23 cellular contexts compared by ENCODE assay signal in the genomic region with DNA sequence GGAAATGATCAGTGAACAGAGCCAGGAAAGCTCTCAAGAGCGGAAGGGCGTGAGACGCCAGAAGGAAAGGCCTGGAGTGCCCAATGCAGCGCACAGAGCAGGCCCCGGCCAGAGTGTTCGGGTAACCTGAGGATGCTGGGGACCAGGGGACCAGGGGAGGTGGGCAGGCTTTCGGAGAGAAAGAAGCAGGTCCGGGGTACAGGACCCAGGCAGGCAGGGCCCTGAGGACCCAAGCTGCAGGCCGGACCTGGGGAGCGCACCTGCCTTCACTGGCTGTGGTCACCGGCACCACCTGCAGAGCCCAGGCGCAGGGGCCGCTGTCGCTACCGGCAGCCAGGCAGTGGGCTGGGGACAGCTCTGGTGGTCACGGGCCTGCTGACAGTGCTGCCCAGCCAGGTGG.
DNase-seq lines count a peak whose midpoint lies in the region; ATAC-seq, FAIRE-seq and TF ChIP-seq lines count a peak whose summit lies in the region.
"Had no signal": no experiment of that assay in that cellular context is flagged by ENCODE, and none has a peak within 500 bp of the region (broad histone marks: within the 10 kb centered on the region; RNA-seq: fewer than 3 reads in every experiment).

No MANE protein-coding gene starts in this region.

- no peaks in the 10 kb centered on the region for H3K27me3 ChIP-seq in CD4-positive, CD25-positive, alpha-beta regulatory T cell (ENCODE audit: control insufficient read depth, insufficient read depth, low read length)
- H3K27me3 ChIP-seq in H1 (replicated peaks in 1 of 4; ENCODE audit: control insufficient read depth in 3 of 4, extremely low read depth in 1 of 4, insufficient read depth in 3 of 4, low read length in 3 of 4), result no peaks in the 10 kb centered on the region
- no peaks in the 10 kb centered on the region for H3K27me3 ChIP-seq in prostate gland (replicated peaks; ENCODE audit: insufficient read depth)
- H3K27me3 ChIP-seq: body of pancreas had no signal

- H3K36me3 ChIP-seq in CD4-positive, CD25-positive, alpha-beta regulatory T cell (ENCODE audit: control insufficient read depth, insufficient read depth, low read length), result no peaks in the 10 kb centered on the region
- H3K36me3 ChIP-seq in H1 (ENCODE audit: control insufficient read depth in 2 of 4, insufficient read depth in 4 of 4, low read length in 3 of 4) (peaks cover 0 to 15% (median 8%) of the 10 kb centered on the region in 4 experiments; a peak in 4 of 8 replicates), prostate gland (peaks cover 0 to 5% of the 10 kb centered on the region in 2 donors)
- H3K36me3 ChIP-seq: thoracic aorta had no signal

- no peaks in the 10 kb centered on the region for H3K4me1 ChIP-seq in CD4-positive, CD25-positive, alpha-beta regulatory T cell (ENCODE audit: control insufficient read depth, insufficient read depth, low read length, poor library complexity, severe bottlenecking)
- H3K4me1 ChIP-seq in H1 (replicated peaks in 1 of 4; ENCODE audit: control insufficient read depth in 3 of 4, insufficient read depth in 4 of 4, low read length in 3 of 4) (no peaks in the 10 kb centered on the region), prostate gland (replicated peaks) (no peaks in the 10 kb centered on the region)
- H3K4me1 ChIP-seq: body of pancreas had no signal

- H3K4ac ChIP-seq in H1 (replicated peaks; ENCODE audit: insufficient read length, low read depth, low read length), result no peak overlapping the region

- H3K18ac ChIP-seq in H1 (ENCODE audit: extremely low read depth, low read length), result no peak overlapping the region

- no peak for TF ChIP-seq RAD21 in H1 (IDR thresholded peaks at IDR 0.05 in 1 of 2, conservative IDR thresholded peaks at IDR 0.05 in 1 of 2; ENCODE audit: low read depth in 2 of 2, low read length in 2 of 2)

- H4K91ac ChIP-seq in H1 (replicated peaks; ENCODE audit: insufficient read length, low read length), result no peak overlapping the region

- no peak for TF ChIP-seq POLR2A in H1 (IDR thresholded peaks at IDR 0.05; ENCODE audit: control extremely low read depth in 1 of 2, low read depth in 2 of 2, low read length in 2 of 2)
- no peak for TF ChIP-seq POLR2A in prostate gland (IDR thresholded peaks at IDR 0.05)

- H3K9me3 Mint-ChIP-seq in CD4-positive, CD25-positive, alpha-beta regulatory T cell, result no peaks in the 10 kb centered on the region
- peaks cover 18% of the 10 kb centered on the region for H3K9me3 Mint-ChIP-seq in nephron progenitor cell
- H3K9me3 Mint-ChIP-seq: activated naive CD8-positive, alpha-beta T cell treated with anti-CD3 and anti-CD28 coated beads, Interleukin-2, amount 50 U/mL, for 24 hours had no signal

- H2BK5ac ChIP-seq in H1 (ENCODE audit: low read depth, low read length), result no peak overlapping the region

- peak overlapping the region; percentile 81 to 90 (median 86) for H3K27ac Mint-ChIP-seq in CD4-positive, CD25-positive, alpha-beta regulatory T cell
- H3K27ac Mint-ChIP-seq in nephron progenitor cell, result peak overlapping the region; percentile 56
- H3K27ac Mint-ChIP-seq: activated naive CD8-positive, alpha-beta T cell treated with anti-CD3 and anti-CD28 coated beads, Interleukin-2, amount 50 U/mL, for 24 hours had no signal

- peaks cover 13% of the 10 kb centered on the region for H3K36me3 Mint-ChIP-seq in CD4-positive, CD25-positive, alpha-beta regulatory T cell
- H3K36me3 Mint-ChIP-seq in nephron progenitor cell (ENCODE audit: low read depth), result peaks cover 56% of the 10 kb centered on the region

- no peak overlapping the region for H4K5ac ChIP-seq in H1 (ENCODE audit: insufficient read length, low read depth, low read length)

- intact Hi-C loops in prostate gland (cut with DNase I), result no loop called here

- no peak overlapping the region for H3K23ac ChIP-seq in H1 (ENCODE audit: insufficient read length)

- TF ChIP-seq EP300 in H1 (IDR thresholded peaks at IDR 0.05; ENCODE audit: borderline replicate concordance in 1 of 2, low read depth in 2 of 2, low read length in 2 of 2), result no peak

- H3K4me2 ChIP-seq in H1 (ENCODE audit: insufficient read depth in 1 of 2, low read depth in 2 of 2, low read length in 2 of 2), result no peak overlapping the region
- H3K4me2 ChIP-seq: smooth muscle cell had no signal

- DNase-seq in CD4-positive, CD25-positive, alpha-beta regulatory T cell, result no peak
- DNase-seq in G401 (ENCODE audit: low spot score) (peak; percentile 14), H1 (ENCODE audit: low read depth in 1 of 2, low spot score in 2 of 2) (no peak), nephron progenitor cell (no peak), HuH-7.5 (ENCODE audit: low spot score) (no peak), prostate gland (ENCODE audit: low spot score) (no peak)
- DNase-seq: activated CD4-positive, alpha-beta T cell treated with anti-CD3 and anti-CD28 coated beads for 48 hours; activated naive CD8-positive, alpha-beta T cell treated with anti-CD3 and anti-CD28 coated beads, Interleukin-2, amount 50 U/mL, for 24 hours; body of pancreas; cortex of kidney; DMS79 treated with DMSO at 0.1 percent for 48 hours; Karpas-422; MV-4-11; NCI-H1694 treated with DMSO at 0.1 percent for 48 hours; NCI-H2227 treated with DMSO at 0.1 percent for 48 hours; NCI-H82; stimulated activated CD4-positive, alpha-beta T cell treated with anti-CD3 and anti-CD28 coated beads, Interleukin-4, amount 100 ng/mL, for 1 hour; stimulated activated naive CD4-positive, alpha-beta T cell treated with Interleukin-2 at 50 U/mL for 16 hours had no signal

- H2BK120ac ChIP-seq in H1 (replicated peaks; ENCODE audit: low read depth, low read length), result no peak overlapping the region

- H2BK15ac ChIP-seq in H1 (ENCODE audit: low read length), result no peak overlapping the region

- in situ Hi-C loops in G401 (cut with HindIII; ENCODE audit: low sequenced_read_pairs), result no loop called here

- TF ChIP-seq CTCF in H1 (IDR thresholded peaks at IDR 0.05; ENCODE audit: control extremely low read depth in 1 of 3, insufficient read depth in 1 of 3, low read depth in 1 of 3, low read length in 3 of 3) (no peak), nephron progenitor cell (IDR thresholded peaks at IDR 0.05) (no peak), prostate gland (IDR thresholded peaks at IDR 0.05) (no peak)

- 84% methylated on average over 13 of the region's 16 CpGs; no CpG with 5 or more reads in 1 of the 2 experiments for WGBS in H1 (ENCODE audit: extremely low coverage in 1 of 2, insufficient coverage in 1 of 2, insufficient read length in 1 of 2, insufficient replicate concordance in 2 of 2, low coverage in 1 of 2, low lambda C conversion rate in 2 of 2, missing lambda C conversion rate in 1 of 2), 2 experiments
- 88% methylated on average over 16 of the region's 16 CpGs for WGBS in prostate gland

- no peak overlapping the region for H3K4me3 Mint-ChIP-seq in CD4-positive, CD25-positive, alpha-beta regulatory T cell
- no peak overlapping the region for H3K4me3 Mint-ChIP-seq in nephron progenitor cell
- H3K4me3 Mint-ChIP-seq: activated naive CD8-positive, alpha-beta T cell treated with anti-CD3 and anti-CD28 coated beads, Interleukin-2, amount 50 U/mL, for 24 hours had no signal

- H3K9me3 ChIP-seq in CD4-positive, CD25-positive, alpha-beta regulatory T cell (ENCODE audit: control insufficient read depth in 2 of 2, low read length in 2 of 2), result no peaks in the 10 kb centered on the region
- H3K9me3 ChIP-seq in H1 (ENCODE audit: insufficient read depth in 2 of 2, low read depth in 1 of 2, low read length in 1 of 2) (peaks cover 8 to 25% of the 10 kb centered on the region in 2 experiments), prostate gland (no peaks in the 10 kb centered on the region)
- H3K9me3 ChIP-seq: body of pancreas, thoracic aorta had no signal

- H4K20me1 ChIP-seq in H1 (replicated peaks in 1 of 2; ENCODE audit: control insufficient read depth in 1 of 2, insufficient read depth in 2 of 2, low read length in 2 of 2), result no peaks in the 10 kb centered on the region

- H3K56ac ChIP-seq in H1 (replicated peaks; ENCODE audit: insufficient read length, low read depth, low read length), result no peak overlapping the region

- H2AK5ac ChIP-seq in H1 (ENCODE audit: low read depth, low read length), result no peak overlapping the region

- H3K23me2 ChIP-seq in H1 (ENCODE audit: low read depth, low read length), result no peaks in the 10 kb centered on the region

- H2AFZ ChIP-seq in H1 (ENCODE audit: low read length), result no peak overlapping the region

- CTCF ChIA-PET in H1 (lab: Charles Lee; ENCODE audit: partially characterized antibody), result no interaction called here

- H3K4me3 ChIP-seq in CD4-positive, CD25-positive, alpha-beta regulatory T cell (ENCODE audit: low read depth, low read length), result no peak overlapping the region
- H3K4me3 ChIP-seq in H1 (ENCODE audit: extremely low read depth in 1 of 4, insufficient read depth in 2 of 4, low read depth in 3 of 4, low read length in 4 of 4), result no peak overlapping the region
- no peak overlapping the region for H3K4me3 ChIP-seq in prostate gland
- H3K4me3 ChIP-seq: body of pancreas, GM12878, smooth muscle cell, thoracic aorta had no signal

- POLR2A ChIA-PET in H1 (lab: Charles Lee; ENCODE audit: partially characterized antibody), result no interaction called here

- no peak overlapping the region for H3K14ac ChIP-seq in H1 (ENCODE audit: insufficient read length)

- H3K27ac ChIP-seq in CD4-positive, CD25-positive, alpha-beta regulatory T cell (ENCODE audit: insufficient read depth, low read length, poor library complexity, severe bottlenecking), result no peak overlapping the region
- no peak overlapping the region for H3K27ac ChIP-seq in H1 (ENCODE audit: low read depth, low read length)
- no peak overlapping the region for H3K27ac ChIP-seq in prostate gland
- H3K27ac ChIP-seq: body of pancreas, thoracic aorta had no signal

- no peak for FAIRE-seq in H1 (lab: Jason Lieb, UNC)
- FAIRE-seq: endometrium, GM12878 had no signal

- no peak overlapping the region for H2BK20ac ChIP-seq in H1 (ENCODE audit: low read length)

- peak in 1 of 2 donors; percentile 24 for ATAC-seq in CD4-positive, CD25-positive, alpha-beta regulatory T cell (ENCODE audit: low read depth in 2 of 2)
- no peak for ATAC-seq in GM21723 (IDR thresholded peaks at IDR 0.05; ENCODE audit: unreplicated experiment)
- ATAC-seq: activated naive CD8-positive, alpha-beta T cell treated with anti-CD3 and anti-CD28 coated beads, Interleukin-2, amount 50 U/mL, for 24 hours; body of pancreas; GM12878 had no signal

- no peaks in the 10 kb centered on the region for H3K27me3 Mint-ChIP-seq in CD4-positive, CD25-positive, alpha-beta regulatory T cell
- H3K27me3 Mint-ChIP-seq in nephron progenitor cell (ENCODE audit: low read depth, poor library complexity), result peaks cover 6% of the 10 kb centered on the region
- H3K27me3 Mint-ChIP-seq: activated naive CD8-positive, alpha-beta T cell treated with anti-CD3 and anti-CD28 coated beads, Interleukin-2, amount 50 U/mL, for 24 hours had no signal

- H2BK12ac ChIP-seq in H1 (ENCODE audit: low read depth, low read length), result no peak overlapping the region

- H3K9ac ChIP-seq in H1 (replicated peaks in 1 of 4; ENCODE audit: extremely low read depth in 1 of 4, low read depth in 3 of 4, low read length in 3 of 4), result no peak overlapping the region

- peak overlapping the region; percentile 38; the same call in 1 of the 2 replicates for H4K8ac ChIP-seq in H1 (ENCODE audit: extremely low read depth, insufficient read depth, low read length)

- H3K4me1 Mint-ChIP-seq in CD4-positive, CD25-positive, alpha-beta regulatory T cell, result peaks cover 9 to 35% (median 10%) of the 10 kb centered on the region in 4 donors
- H3K4me1 Mint-ChIP-seq in nephron progenitor cell, result peaks cover 23% of the 10 kb centered on the region

- H3K79me2 ChIP-seq in H1 (ENCODE audit: control insufficient read depth in 1 of 2, insufficient read depth in 2 of 2, low read length in 2 of 2), result no peaks in the 10 kb centered on the region

- H3K79me1 ChIP-seq in H1 (ENCODE audit: low read depth, low read length), result no peaks in the 10 kb centered on the region
